Comparison of ENCODE assay signal across 1 cellular context in genomic region chr20:62473200-62473585, GRCh38.
A peak's percentile ranks its signal among the peaks of the same experiment; 100 is the strongest.
TF ChIP-seq lines count a peak whose summit lies in the region.

No MANE protein-coding gene starts in this region.

TF ChIP-seq in HepG2, 621 proteins besides CTCF, POLR2A, EP300 and RAD21:
- TF ChIP-seq SYNCRIP (IDR thresholded peaks at IDR 0.05; ENCODE audit: insufficient read depth, low read depth, low read length) (no peak), HNRNPL (IDR thresholded peaks at IDR 0.05; ENCODE audit: low read depth, low read length) (peak; percentile 71), ISL2 (CRISPR knock-in tag; IDR thresholded peaks at IDR 0.05) (no peak), IKZF4 (CRISPR knock-in tag; IDR thresholded peaks at IDR 0.05; ENCODE audit: borderline replicate concordance, low read depth, not compliant biosample characterization) (no peak), PCBP1 (IDR thresholded peaks at IDR 0.05; ENCODE audit: borderline replicate concordance, low read depth, low read length) (no peak), ZBTB40 (IDR thresholded peaks at IDR 0.05) (no peak), ZBTB40 (CRISPR knock-in tag; IDR thresholded peaks at IDR 0.05) (0 out of 2 replicates have a peak, but pooled peaks have one; percentile 9), FOXA3 (CRISPR knock-in tag; IDR thresholded peaks at IDR 0.05) (no peak), GATAD2A (CRISPR knock-in tag; IDR thresholded peaks at IDR 0.05) (no peak), TOE1 (CRISPR knock-in tag; IDR thresholded peaks at IDR 0.05) (no peak), NFE2L1 (CRISPR knock-in tag; IDR thresholded peaks at IDR 0.05; ENCODE audit: borderline replicate concordance) (no peak), ARHGAP35 (CRISPR knock-in tag; IDR thresholded peaks at IDR 0.05; ENCODE audit: borderline replicate concordance) (0 out of 2 replicates have a peak, but pooled peaks have one; percentile 30), HDAC6 (IDR thresholded peaks at IDR 0.05; ENCODE audit: low read depth, low read length) (no peak)
